Comparison of ENCODE assay signal across 14 cellular contexts in the genomic region with DNA sequence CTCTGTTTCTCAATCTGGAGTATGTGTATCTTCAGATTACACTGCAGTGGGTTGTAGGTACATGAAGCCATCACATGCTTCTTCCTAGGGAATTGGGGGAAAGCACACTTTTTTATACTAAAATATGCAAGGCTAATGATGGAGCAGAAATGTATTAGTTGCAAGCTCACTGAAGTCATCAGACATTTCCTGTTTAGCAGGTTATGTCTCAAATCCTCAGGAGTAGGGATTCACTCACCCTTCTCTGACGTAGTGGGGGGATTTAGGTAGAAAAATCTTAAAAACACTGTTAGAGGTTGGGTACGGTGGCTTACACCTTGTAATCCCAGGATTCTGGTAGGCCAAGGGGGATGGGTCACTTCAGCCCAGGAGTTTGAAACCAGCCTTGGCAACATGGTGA.
DNase-seq lines count a peak whose midpoint lies in the region; ATAC-seq and TF ChIP-seq lines count a peak whose summit lies in the region.
"Had no signal": no experiment of that assay in that cellular context is flagged by ENCODE, and none has a peak within 500 bp of the region (broad histone marks: within the 10 kb centered on the region; RNA-seq: fewer than 3 reads in every experiment).

No MANE protein-coding gene starts in this region.

- no peak overlapping the region for H3K4me2 ChIP-seq in smooth muscle cell

- no peak overlapping the region for H2AFZ ChIP-seq in smooth muscle cell (ENCODE audit: low read depth)

- intact Hi-C loops in Caco-2 (cut with micrococcal nuclease; ENCODE audit: unreplicated experiment) = no loop called here

- ATAC-seq in foreskin keratinocyte = peak; percentile 70
- no peak for ATAC-seq in HG03342 (IDR thresholded peaks at IDR 0.05; ENCODE audit: unreplicated experiment)

- no peaks in the 10 kb centered on the region for H3F3A ChIP-seq in smooth muscle cell (ENCODE audit: low read depth)

- POLR2A ChIA-PET in Caco-2 (lab: Charles Lee) = no interaction called here

- TF ChIP-seq CTCF in foreskin keratinocyte (conservative IDR thresholded peaks at IDR 0.05) (no peak), smooth muscle cell (IDR thresholded peaks at IDR 0.05; ENCODE audit: borderline replicate concordance, insufficient read depth, poor library complexity, severe bottlenecking) (no peak), Caco-2 (IDR thresholded peaks at IDR 0.05; ENCODE audit: insufficient read depth in 1 of 2, low read depth in 1 of 2, low read length in 1 of 2, severe bottlenecking in 1 of 2, unreplicated experiment in 1 of 2) (no peak)

- DNase-seq in SJSA1 (ENCODE audit: low read depth in 1 of 2, low spot score in 2 of 2) = no peak
- DNase-seq in foreskin keratinocyte = peak in 1 of 2 donors; percentile 47
- no peak for DNase-seq in smooth muscle cell (lab: John Stamatoyannopoulos, UW; ENCODE audit: unreplicated experiment)
- no peak for DNase-seq in T-helper 1 cell
- DNase-seq in Caco-2 = no peak
- DNase-seq: CD4-positive, alpha-beta memory T cell; DMS 273 treated with DMSO at 0.1 percent for 48 hours; EL; NCI-H1694 had no signal

- peak overlapping the region; percentile 47 for H3K27ac ChIP-seq in HUES48 (ENCODE audit: low read depth, low read length)
- peak overlapping the region; percentile 83 for H3K27ac ChIP-seq in SJSA1
- H3K27ac ChIP-seq in foreskin keratinocyte = peak overlapping the region; percentile 45
- H3K27ac ChIP-seq in smooth muscle cell (ENCODE audit: low read depth) = peak overlapping the region; percentile 91
- H3K27ac ChIP-seq: SK-N-MC had no signal

- 80% methylated on average over 2 of the region's 2 CpGs for WGBS in smooth muscle cell (ENCODE audit: low lambda C conversion rate)

- peaks cover 14% of the 10 kb centered on the region for H3K36me3 Mint-ChIP-seq in Caco-2 (ENCODE audit: insufficient read depth, unreplicated experiment)
- H3K36me3 Mint-ChIP-seq: CD4-positive, alpha-beta memory T cell; IgD-negative memory B cell had no signal

- H3K9me3 ChIP-seq in HUES48 (ENCODE audit: control insufficient read depth, insufficient read depth, low read length) = peaks cover 11% of the 10 kb centered on the region; the same call in 1 of the 2 replicates
- no peaks in the 10 kb centered on the region for H3K9me3 ChIP-seq in SJSA1 (replicated peaks)
- H3K9me3 ChIP-seq in smooth muscle cell (replicated peaks; ENCODE audit: low read depth) = no peaks in the 10 kb centered on the region
- no peaks in the 10 kb centered on the region for H3K9me3 ChIP-seq in Caco-2

- CTCF ChIA-PET in Caco-2 (lab: Charles Lee) = no interaction called here

- H3K27ac Mint-ChIP-seq in Caco-2 (ENCODE audit: unreplicated experiment) = no peak overlapping the region
- H3K27ac Mint-ChIP-seq: B cell; CD4-positive, alpha-beta memory T cell; IgD-negative memory B cell had no signal

- H3K4me3 Mint-ChIP-seq in Caco-2 (ENCODE audit: unreplicated experiment) = no peak overlapping the region
- H3K4me3 Mint-ChIP-seq: B cell; CD4-positive, alpha-beta memory T cell; IgD-negative memory B cell had no signal

- H3K4me1 ChIP-seq in HUES48 (ENCODE audit: control insufficient read depth, insufficient read depth, low read length) (no peaks in the 10 kb centered on the region; the same call in 1 of the 2 replicates), SJSA1 (replicated peaks) (peaks cover 14% of the 10 kb centered on the region), foreskin keratinocyte (no peaks in the 10 kb centered on the region), smooth muscle cell (ENCODE audit: low read depth) (no peaks in the 10 kb centered on the region), Caco-2 (no peaks in the 10 kb centered on the region)

- H3K9ac ChIP-seq in HUES48 (ENCODE audit: low read depth, low read length) (no peak overlapping the region), smooth muscle cell (ENCODE audit: low read depth) (peak overlapping the region; percentile 86)

- H3K36me3 ChIP-seq in HUES48 (ENCODE audit: control insufficient read depth, insufficient read depth, low read length) = no peaks in the 10 kb centered on the region
- H3K36me3 ChIP-seq in SJSA1 = no peaks in the 10 kb centered on the region
- no peaks in the 10 kb centered on the region for H3K36me3 ChIP-seq in smooth muscle cell (ENCODE audit: low read depth)
- H3K36me3 ChIP-seq in Caco-2 (ENCODE audit: control insufficient read depth, insufficient read depth, low read length) = no peaks in the 10 kb centered on the region; the same call in 1 of the 2 replicates

- H3K79me2 ChIP-seq in smooth muscle cell (ENCODE audit: low read depth) = no peaks in the 10 kb centered on the region

- no peaks in the 10 kb centered on the region for H4K20me1 ChIP-seq in smooth muscle cell (ENCODE audit: low read depth)

- no peaks in the 10 kb centered on the region for H3K9me3 Mint-ChIP-seq in Caco-2 (ENCODE audit: unreplicated experiment)

- no peaks in the 10 kb centered on the region for H3K27me3 Mint-ChIP-seq in Caco-2 (ENCODE audit: insufficient read depth, unreplicated experiment)
- H3K27me3 Mint-ChIP-seq: B cell; CD4-positive, alpha-beta memory T cell; IgD-negative memory B cell had no signal

- H3K4me3 ChIP-seq in HUES48 (ENCODE audit: low read depth, low read length) (no peak overlapping the region), SJSA1 (no peak overlapping the region), smooth muscle cell (no peak overlapping the region), Caco-2 (ENCODE audit: low read depth, low read length) (no peak overlapping the region)
- H3K4me3 ChIP-seq: SK-N-MC had no signal

- H3K27me3 ChIP-seq in HUES48 (ENCODE audit: control insufficient read depth, insufficient read depth, low read length) = no peaks in the 10 kb centered on the region
- no peaks in the 10 kb centered on the region for H3K27me3 ChIP-seq in SJSA1 (replicated peaks)
- no peaks in the 10 kb centered on the region for H3K27me3 ChIP-seq in foreskin keratinocyte
- H3K27me3 ChIP-seq in smooth muscle cell (ENCODE audit: low read depth) = no peaks in the 10 kb centered on the region
- H3K27me3 ChIP-seq in Caco-2 (replicated peaks; ENCODE audit: control insufficient read depth, insufficient read depth, low read length) = no peaks in the 10 kb centered on the region

- no TSS peak for BruUV-seq in Caco-2 (replicated peaks; lab: Mats Ljungman, UMichigan)

- H3K4me1 Mint-ChIP-seq in Caco-2 (ENCODE audit: low read depth, unreplicated experiment) = no peaks in the 10 kb centered on the region
- H3K4me1 Mint-ChIP-seq: B cell; CD4-positive, alpha-beta memory T cell; IgD-negative memory B cell had no signal
